In genomic region chr9:124499214-124499613, GRCh38 we compare ENCODE assay signal across 1 cellular context.
TF ChIP-seq lines count a peak whose summit lies in the region.

No MANE protein-coding gene starts in this region.

TF ChIP-seq in GM12878, 131 proteins besides CTCF, POLR2A, EP300 and RAD21 (continued from another document):
- no peak for TF ChIP-seq ZBTB33 (IDR thresholded peaks at IDR 0.05)
- no peak for TF ChIP-seq ASH2L (IDR thresholded peaks at IDR 0.05; ENCODE audit: borderline replicate concordance, low read depth)
- TF ChIP-seq IKZF2 (IDR thresholded peaks at IDR 0.05) = peak in 1 of 2 experiments; percentile 26; a peak in 1 of 4 replicates
- TF ChIP-seq BHLHE40 (IDR thresholded peaks at IDR 0.05; ENCODE audit: borderline replicate concordance in 1 of 2, low read depth in 2 of 2, low read length in 1 of 2) = peak; percentile 49 to 73; a peak in 3 of 4 replicates
- TF ChIP-seq RELA (IDR thresholded peaks at IDR 0.05; ENCODE audit: borderline replicate concordance, partially characterized antibody) = peak; percentile 55
- no peak for TF ChIP-seq ELK1 (IDR thresholded peaks at IDR 0.05; ENCODE audit: low read depth, low read length)
- TF ChIP-seq ETV6 (conservative IDR thresholded peaks at IDR 0.05 in 1 of 2, IDR thresholded peaks at IDR 0.05 in 1 of 2; ENCODE audit: borderline replicate concordance in 1 of 2, low read depth in 1 of 2) = no peak
- no peak for TF ChIP-seq NFXL1 (IDR thresholded peaks at IDR 0.05; ENCODE audit: borderline replicate concordance)
- no peak for TF ChIP-seq BCL11A (IDR thresholded peaks at IDR 0.05; ENCODE audit: low read depth, low read length)
- no peak for TF ChIP-seq SMAD1 (IDR thresholded peaks at IDR 0.05; ENCODE audit: low read depth, partially characterized antibody)
